Comparison of ENCODE assay signal across 1 cellular context in the genomic region with DNA sequence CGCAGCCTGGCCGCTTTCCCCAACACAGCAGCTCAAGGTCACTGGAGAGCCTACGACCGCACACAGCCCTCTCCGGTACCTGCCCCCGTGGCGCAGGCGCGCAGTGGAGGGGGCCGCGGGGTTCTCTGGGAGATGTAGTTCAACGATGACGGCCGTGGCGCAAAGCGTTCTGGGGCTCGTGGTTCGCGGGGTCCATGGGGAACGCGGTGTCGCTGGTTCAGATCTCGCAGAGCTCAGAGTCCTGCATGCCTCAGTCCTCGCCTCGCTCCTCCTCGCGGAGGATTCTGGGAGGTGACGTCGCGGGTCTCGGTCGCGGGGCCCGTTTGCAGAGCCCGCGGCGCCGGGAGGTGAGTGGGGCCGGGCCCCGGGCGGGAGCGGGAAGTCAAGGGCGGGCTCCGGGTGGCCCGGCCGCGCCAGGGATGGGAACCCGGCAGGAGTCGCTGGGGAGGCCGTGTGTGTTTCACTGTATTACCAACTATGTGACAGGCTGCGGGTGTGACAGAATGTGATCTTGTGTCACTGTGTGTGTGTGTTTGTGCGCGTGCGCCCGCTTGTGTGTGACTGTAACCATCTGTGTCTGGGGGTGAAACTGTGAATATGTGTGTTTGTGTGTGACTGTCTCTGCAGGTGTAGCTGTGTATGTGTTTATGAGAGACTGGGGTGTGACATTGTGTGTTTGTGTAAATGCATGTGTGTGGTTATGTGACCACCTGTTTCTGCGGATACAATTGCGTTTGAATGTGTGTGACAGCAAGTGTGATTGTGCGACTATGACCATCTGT.
TF ChIP-seq lines count a peak whose summit lies in the region.

A gene (plus strand): TSS at position 220 of the 782 bp plus-strand sequence. CDS start 3,100 bp downstream, outside the sequence.

TF ChIP-seq in HEK293, 187 proteins besides CTCF, POLR2A, EP300 and RAD21 (continued from another document):
- TF ChIP-seq, protein P1, sequence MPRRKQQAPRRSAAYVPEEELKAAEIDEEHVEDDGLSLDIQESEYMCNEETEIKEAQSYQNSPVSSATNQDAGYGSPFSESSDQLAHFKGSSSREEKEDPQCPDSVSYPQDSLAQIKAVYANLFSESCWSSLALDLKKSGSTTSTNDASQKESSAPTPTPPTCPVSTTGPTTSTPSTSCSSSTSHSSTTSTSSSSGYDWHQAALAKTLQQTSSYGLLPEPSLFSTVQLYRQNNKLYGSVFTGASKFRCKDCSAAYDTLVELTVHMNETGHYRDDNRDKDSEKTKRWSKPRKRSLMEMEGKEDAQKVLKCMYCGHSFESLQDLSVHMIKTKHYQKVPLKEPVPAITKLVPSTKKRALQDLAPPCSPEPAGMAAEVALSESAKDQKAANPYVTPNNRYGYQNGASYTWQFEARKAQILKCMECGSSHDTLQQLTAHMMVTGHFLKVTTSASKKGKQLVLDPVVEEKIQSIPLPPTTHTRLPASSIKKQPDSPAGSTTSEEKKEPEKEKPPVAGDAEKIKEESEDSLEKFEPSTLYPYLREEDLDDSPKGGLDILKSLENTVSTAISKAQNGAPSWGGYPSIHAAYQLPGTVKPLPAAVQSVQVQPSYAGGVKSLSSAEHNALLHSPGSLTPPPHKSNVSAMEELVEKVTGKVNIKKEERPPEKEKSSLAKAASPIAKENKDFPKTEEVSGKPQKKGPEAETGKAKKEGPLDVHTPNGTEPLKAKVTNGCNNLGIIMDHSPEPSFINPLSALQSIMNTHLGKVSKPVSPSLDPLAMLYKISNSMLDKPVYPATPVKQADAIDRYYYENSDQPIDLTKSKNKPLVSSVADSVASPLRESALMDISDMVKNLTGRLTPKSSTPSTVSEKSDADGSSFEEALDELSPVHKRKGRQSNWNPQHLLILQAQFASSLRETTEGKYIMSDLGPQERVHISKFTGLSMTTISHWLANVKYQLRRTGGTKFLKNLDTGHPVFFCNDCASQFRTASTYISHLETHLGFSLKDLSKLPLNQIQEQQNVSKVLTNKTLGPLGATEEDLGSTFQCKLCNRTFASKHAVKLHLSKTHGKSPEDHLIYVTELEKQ (tag by site-specific recombination; IDR thresholded peaks at IDR 0.05; ENCODE audit: borderline replicate concordance), result peak; percentile 57; the same call in 1 of the 2 replicates
- TF ChIP-seq KLF9 (tag by site-specific recombination; IDR thresholded peaks at IDR 0.05; ENCODE audit: low read depth) (peak; percentile 66), ZNF248 (tag by site-specific recombination; IDR thresholded peaks at IDR 0.05) (no peak), ZFP3 (tag by site-specific recombination; IDR thresholded peaks at IDR 0.05; ENCODE audit: low read depth) (no peak), BCL11A (tag by site-specific recombination; IDR thresholded peaks at IDR 0.05; ENCODE audit: low read depth) (0 out of 2 replicates have a peak, but pooled peaks have one; percentile 21), ZNF133 (tag by site-specific recombination; IDR thresholded peaks at IDR 0.05) (peak; percentile 82), ZNF157 (tag by site-specific recombination; IDR thresholded peaks at IDR 0.05) (peak; percentile 64), ZNF354C (tag by site-specific recombination; IDR thresholded peaks at IDR 0.05; ENCODE audit: borderline replicate concordance, low read depth) (no peak; the same call in 1 of the 2 replicates), GLI2 (tag by site-specific recombination; IDR thresholded peaks at IDR 0.05; ENCODE audit: borderline replicate concordance, low read depth) (no peak), ZNF549 (tag by site-specific recombination; IDR thresholded peaks at IDR 0.05) (no peak), KLF10 (tag by site-specific recombination; IDR thresholded peaks at IDR 0.05) (no peak; the same call in 1 of the 2 replicates), ZNF664 (tag by site-specific recombination; IDR thresholded peaks at IDR 0.05) (no peak), ZSCAN23 (tag by site-specific recombination; IDR thresholded peaks at IDR 0.05) (no peak; the same call in 1 of the 2 replicates), BCL11B (tag by site-specific recombination; IDR thresholded peaks at IDR 0.05; ENCODE audit: low read depth) (no peak), ZNF623 (tag by site-specific recombination; IDR thresholded peaks at IDR 0.05) (peak; percentile 31; the same call in 1 of the 2 replicates), ZNF394 (tag by site-specific recombination; IDR thresholded peaks at IDR 0.05; ENCODE audit: borderline replicate concordance) (peak; percentile 62; the same call in 1 of the 2 replicates), ZNF561 (tag by site-specific recombination; IDR thresholded peaks at IDR 0.05; ENCODE audit: borderline replicate concordance) (peak; percentile 91), ZSCAN30 (tag by site-specific recombination; IDR thresholded peaks at IDR 0.05) (peak; percentile 98), ZXDB (tag by site-specific recombination; IDR thresholded peaks at IDR 0.05) (peak; percentile 95)
- TF ChIP-seq, protein P2, sequence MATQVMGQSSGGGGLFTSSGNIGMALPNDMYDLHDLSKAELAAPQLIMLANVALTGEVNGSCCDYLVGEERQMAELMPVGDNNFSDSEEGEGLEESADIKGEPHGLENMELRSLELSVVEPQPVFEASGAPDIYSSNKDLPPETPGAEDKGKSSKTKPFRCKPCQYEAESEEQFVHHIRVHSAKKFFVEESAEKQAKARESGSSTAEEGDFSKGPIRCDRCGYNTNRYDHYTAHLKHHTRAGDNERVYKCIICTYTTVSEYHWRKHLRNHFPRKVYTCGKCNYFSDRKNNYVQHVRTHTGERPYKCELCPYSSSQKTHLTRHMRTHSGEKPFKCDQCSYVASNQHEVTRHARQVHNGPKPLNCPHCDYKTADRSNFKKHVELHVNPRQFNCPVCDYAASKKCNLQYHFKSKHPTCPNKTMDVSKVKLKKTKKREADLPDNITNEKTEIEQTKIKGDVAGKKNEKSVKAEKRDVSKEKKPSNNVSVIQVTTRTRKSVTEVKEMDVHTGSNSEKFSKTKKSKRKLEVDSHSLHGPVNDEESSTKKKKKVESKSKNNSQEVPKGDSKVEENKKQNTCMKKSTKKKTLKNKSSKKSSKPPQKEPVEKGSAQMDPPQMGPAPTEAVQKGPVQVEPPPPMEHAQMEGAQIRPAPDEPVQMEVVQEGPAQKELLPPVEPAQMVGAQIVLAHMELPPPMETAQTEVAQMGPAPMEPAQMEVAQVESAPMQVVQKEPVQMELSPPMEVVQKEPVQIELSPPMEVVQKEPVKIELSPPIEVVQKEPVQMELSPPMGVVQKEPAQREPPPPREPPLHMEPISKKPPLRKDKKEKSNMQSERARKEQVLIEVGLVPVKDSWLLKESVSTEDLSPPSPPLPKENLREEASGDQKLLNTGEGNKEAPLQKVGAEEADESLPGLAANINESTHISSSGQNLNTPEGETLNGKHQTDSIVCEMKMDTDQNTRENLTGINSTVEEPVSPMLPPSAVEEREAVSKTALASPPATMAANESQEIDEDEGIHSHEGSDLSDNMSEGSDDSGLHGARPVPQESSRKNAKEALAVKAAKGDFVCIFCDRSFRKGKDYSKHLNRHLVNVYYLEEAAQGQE (tag by site-specific recombination; IDR thresholded peaks at IDR 0.05), result peak; percentile 50
- TF ChIP-seq, protein P3, sequence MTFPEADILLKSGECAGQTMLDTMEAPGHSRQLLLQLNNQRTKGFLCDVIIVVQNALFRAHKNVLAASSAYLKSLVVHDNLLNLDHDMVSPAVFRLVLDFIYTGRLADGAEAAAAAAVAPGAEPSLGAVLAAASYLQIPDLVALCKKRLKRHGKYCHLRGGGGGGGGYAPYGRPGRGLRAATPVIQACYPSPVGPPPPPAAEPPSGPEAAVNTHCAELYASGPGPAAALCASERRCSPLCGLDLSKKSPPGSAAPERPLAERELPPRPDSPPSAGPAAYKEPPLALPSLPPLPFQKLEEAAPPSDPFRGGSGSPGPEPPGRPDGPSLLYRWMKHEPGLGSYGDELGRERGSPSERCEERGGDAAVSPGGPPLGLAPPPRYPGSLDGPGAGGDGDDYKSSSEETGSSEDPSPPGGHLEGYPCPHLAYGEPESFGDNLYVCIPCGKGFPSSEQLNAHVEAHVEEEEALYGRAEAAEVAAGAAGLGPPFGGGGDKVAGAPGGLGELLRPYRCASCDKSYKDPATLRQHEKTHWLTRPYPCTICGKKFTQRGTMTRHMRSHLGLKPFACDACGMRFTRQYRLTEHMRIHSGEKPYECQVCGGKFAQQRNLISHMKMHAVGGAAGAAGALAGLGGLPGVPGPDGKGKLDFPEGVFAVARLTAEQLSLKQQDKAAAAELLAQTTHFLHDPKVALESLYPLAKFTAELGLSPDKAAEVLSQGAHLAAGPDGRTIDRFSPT (tag by site-specific recombination; IDR thresholded peaks at IDR 0.05), result no peak
- TF ChIP-seq, protein P4, sequence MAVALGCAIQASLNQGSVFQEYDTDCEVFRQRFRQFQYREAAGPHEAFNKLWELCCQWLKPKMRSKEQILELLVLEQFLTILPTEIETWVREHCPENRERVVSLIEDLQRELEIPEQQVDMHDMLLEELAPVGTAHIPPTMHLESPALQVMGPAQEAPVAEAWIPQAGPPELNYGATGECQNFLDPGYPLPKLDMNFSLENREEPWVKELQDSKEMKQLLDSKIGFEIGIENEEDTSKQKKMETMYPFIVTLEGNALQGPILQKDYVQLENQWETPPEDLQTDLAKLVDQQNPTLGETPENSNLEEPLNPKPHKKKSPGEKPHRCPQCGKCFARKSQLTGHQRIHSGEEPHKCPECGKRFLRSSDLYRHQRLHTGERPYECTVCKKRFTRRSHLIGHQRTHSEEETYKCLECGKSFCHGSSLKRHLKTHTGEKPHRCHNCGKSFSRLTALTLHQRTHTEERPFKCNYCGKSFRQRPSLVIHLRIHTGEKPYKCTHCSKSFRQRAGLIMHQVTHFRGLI (tag by site-specific recombination; IDR thresholded peaks at IDR 0.05), result peak; percentile 73
- TF ChIP-seq, protein P5, sequence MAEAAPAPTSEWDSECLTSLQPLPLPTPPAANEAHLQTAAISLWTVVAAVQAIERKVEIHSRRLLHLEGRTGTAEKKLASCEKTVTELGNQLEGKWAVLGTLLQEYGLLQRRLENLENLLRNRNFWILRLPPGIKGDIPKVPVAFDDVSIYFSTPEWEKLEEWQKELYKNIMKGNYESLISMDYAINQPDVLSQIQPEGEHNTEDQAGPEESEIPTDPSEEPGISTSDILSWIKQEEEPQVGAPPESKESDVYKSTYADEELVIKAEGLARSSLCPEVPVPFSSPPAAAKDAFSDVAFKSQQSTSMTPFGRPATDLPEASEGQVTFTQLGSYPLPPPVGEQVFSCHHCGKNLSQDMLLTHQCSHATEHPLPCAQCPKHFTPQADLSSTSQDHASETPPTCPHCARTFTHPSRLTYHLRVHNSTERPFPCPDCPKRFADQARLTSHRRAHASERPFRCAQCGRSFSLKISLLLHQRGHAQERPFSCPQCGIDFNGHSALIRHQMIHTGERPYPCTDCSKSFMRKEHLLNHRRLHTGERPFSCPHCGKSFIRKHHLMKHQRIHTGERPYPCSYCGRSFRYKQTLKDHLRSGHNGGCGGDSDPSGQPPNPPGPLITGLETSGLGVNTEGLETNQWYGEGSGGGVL (tag by site-specific recombination; IDR thresholded peaks at IDR 0.05), result peak; percentile 61
TF ChIP-seq in HEK293: peak in this region for 108.
